Comparison of ENCODE assay signal across 1 cellular context in genomic region chr3:46955801-46956259, GRCh38.
TF ChIP-seq lines count a peak whose summit lies in the region.

No MANE protein-coding gene starts in this region.

TF ChIP-seq in WTC11, 78 proteins besides CTCF, POLR2A, EP300 and RAD21 (continued from another document):
- TF ChIP-seq USF2 (CRISPR knock-in tag; IDR thresholded peaks at IDR 0.05): no peak
- TF ChIP-seq HMGA2 (CRISPR knock-in tag; IDR thresholded peaks at IDR 0.05): no peak
